In the genomic region with DNA sequence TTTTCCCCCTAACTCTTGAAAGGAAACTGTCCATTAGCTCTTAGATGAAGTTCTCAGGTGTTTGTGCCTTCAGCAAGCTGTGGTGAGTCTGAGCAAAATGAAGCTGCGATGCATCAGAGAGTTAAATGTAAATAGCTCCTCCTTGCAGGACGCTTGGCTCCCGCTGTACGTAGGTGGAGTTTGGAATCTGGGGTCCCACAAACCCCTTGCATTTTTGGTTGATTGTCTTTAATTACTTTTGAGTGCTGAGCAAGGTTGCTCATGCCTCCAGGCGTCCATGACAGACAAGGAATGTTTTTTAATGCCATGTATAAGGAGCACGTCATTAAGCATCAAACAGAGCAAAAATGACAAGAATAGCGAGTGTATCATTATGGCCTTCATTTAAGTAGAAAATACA, we compare ENCODE assay signal across 1 cellular context.
TF ChIP-seq lines count a peak whose summit lies in the region.

No MANE protein-coding gene starts in this region.

TF ChIP-seq in GM23338, 12 proteins besides CTCF, POLR2A, EP300 and RAD21 (continued from another document):
- TF ChIP-seq, protein P1, sequence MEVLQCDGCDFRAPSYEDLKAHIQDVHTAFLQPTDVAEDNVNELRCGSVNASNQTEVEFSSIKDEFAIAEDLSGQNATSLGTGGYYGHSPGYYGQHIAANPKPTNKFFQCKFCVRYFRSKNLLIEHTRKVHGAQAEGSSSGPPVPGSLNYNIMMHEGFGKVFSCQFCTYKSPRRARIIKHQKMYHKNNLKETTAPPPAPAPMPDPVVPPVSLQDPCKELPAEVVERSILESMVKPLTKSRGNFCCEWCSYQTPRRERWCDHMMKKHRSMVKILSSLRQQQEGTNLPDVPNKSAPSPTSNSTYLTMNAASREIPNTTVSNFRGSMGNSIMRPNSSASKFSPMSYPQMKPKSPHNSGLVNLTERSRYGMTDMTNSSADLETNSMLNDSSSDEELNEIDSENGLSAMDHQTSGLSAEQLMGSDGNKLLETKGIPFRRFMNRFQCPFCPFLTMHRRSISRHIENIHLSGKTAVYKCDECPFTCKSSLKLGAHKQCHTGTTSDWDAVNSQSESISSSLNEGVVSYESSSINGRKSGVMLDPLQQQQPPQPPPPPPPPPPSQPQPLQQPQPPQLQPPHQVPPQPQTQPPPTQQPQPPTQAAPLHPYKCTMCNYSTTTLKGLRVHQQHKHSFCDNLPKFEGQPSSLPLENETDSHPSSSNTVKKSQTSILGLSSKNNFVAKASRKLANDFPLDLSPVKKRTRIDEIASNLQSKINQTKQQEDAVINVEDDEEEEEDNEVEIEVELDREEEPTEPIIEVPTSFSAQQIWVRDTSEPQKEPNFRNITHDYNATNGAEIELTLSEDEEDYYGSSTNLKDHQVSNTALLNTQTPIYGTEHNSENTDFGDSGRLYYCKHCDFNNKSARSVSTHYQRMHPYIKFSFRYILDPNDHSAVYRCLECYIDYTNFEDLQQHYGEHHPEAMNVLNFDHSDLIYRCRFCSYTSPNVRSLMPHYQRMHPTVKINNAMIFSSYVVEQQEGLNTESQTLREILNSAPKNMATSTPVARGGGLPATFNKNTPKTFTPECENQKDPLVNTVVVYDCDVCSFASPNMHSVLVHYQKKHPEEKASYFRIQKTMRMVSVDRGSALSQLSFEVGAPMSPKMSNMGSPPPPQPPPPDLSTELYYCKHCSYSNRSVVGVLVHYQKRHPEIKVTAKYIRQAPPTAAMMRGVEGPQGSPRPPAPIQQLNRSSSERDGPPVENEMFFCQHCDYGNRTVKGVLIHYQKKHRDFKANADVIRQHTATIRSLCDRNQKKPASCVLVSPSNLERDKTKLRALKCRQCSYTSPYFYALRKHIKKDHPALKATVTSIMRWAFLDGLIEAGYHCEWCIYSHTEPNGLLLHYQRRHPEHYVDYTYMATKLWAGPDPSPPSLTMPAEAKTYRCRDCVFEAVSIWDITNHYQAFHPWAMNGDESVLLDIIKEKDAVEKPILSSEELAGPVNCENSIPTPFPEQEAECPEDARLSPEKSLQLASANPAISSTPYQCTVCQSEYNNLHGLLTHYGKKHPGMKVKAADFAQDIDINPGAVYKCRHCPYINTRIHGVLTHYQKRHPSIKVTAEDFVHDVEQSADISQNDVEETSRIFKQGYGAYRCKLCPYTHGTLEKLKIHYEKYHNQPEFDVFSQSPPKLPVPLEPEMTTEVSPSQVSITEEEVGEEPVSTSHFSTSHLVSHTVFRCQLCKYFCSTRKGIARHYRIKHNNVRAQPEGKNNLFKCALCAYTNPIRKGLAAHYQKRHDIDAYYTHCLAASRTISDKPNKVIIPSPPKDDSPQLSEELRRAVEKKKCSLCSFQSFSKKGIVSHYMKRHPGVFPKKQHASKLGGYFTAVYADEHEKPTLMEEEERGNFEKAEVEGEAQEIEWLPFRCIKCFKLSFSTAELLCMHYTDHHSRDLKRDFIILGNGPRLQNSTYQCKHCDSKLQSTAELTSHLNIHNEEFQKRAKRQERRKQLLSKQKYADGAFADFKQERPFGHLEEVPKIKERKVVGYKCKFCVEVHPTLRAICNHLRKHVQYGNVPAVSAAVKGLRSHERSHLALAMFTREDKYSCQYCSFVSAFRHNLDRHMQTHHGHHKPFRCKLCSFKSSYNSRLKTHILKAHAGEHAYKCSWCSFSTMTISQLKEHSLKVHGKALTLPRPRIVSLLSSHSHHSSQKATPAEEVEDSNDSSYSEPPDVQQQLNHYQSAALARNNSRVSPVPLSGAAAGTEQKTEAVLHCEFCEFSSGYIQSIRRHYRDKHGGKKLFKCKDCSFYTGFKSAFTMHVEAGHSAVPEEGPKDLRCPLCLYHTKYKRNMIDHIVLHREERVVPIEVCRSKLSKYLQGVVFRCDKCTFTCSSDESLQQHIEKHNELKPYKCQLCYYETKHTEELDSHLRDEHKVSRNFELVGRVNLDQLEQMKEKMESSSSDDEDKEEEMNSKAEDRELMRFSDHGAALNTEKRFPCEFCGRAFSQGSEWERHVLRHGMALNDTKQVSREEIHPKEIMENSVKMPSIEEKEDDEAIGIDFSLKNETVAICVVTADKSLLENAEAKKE (CRISPR knock-in tag; IDR thresholded peaks at IDR 0.05) = no peak
